ENCODE assay signal across 12 cellular contexts in the genomic region with DNA sequence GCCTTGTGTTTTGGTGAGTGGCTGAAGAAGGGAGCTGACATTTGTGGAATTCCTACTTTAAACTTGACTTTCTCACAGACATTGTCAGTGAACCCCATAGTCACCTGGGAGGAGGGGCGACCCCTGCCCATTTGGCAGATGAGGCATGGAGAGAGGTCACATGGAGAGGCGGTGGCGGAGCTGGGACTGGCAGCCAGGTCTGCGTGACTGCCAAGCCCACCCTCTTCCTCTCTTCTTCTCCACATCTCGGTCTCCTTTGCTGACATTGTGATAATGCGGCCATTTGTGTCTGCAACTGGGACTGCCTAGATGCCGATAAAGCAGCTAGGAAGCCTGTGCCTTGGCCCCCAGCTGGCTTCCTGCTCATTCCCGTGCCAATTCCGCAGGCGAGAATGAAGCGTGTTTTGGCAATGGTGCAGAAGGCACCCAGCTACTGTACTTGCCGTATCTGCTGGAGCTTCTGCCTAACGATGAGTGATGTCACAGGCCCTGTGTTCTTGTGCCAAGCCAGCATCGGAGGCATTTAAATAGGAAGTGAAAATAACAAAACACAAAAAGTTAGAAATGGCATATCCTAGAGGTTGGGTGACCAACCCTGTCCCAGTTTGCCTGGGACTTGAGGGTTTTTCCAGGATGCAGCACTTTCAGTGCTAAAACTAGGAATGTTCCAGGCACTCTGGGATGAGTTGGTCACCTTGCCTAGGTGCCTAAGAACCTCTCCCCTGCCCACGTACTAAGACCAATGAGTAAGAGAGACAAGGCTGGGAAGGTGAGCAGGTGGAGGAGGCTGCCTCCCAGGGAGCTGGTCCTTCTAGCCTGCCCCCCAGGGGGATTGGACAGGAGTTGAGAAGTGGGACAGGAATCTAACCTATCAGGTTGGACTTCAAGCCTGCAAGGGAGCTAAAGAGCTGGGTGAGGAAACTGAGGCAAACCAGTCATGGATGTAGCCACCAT. TPM values are rescaled to one million over a fixed set of nuclear protein-coding genes. Genes with fewer than 3 reads are reported as not detected.
A peak's percentile ranks its signal among the peaks of the same experiment; 100 is the strongest.
DNase-seq lines count a peak whose midpoint lies in the region; ATAC-seq, FAIRE-seq and TF ChIP-seq lines count a peak whose summit lies in the region.
"Had no signal": no experiment of that assay in that cellular context is flagged by ENCODE, and none has a peak within 500 bp of the region (broad histone marks: within the 10 kb centered on the region; RNA-seq: fewer than 3 reads in every experiment).

No MANE protein-coding gene starts in this region.

- no peaks in the 10 kb centered on the region for H3K9me3 Mint-ChIP-seq in activated CD8-positive, alpha-beta T cell treated with anti-CD3 and anti-CD28 coated beads, Interleukin-2, amount 10 ng/mL, durations not matched to agents 7 days and 5 days (ENCODE audit: insufficient read depth)
- H3K9me3 Mint-ChIP-seq in activated naive CD8-positive, alpha-beta T cell treated with anti-CD3 and anti-CD28 coated beads, Interleukin-2, amount 50 U/mL, for 24 hours: no peaks in the 10 kb centered on the region

- CTCF ChIA-PET in activated CD8-positive, alpha-beta T cell treated with anti-CD3 and anti-CD28 coated beads, Interleukin-2, amount 10 ng/mL, durations not matched to agents 7 days and 5 days (lab: Charles Lee): interaction anchor here (1.1 to 1.5 kb wide), 3 partner anchors 26 to 52 kb away, joined by 4 to 5 read pairs (median 4); no protein-coding TSS in a partner anchor

- no peak for DNase-seq in GM12892 (ENCODE audit: insufficient read length)
- DNase-seq in MV-4-11 (lab: John Stamatoyannopoulos, UW): peak; percentile 80
- peak; percentile 68 to 79 for DNase-seq in dermis microvascular lymphatic vessel endothelial cell (ENCODE audit: low read depth in 2 of 2)
- DNase-seq in pons (ENCODE audit: low spot score): peak; percentile 75
- DNase-seq in NCI-H2196 (lab: John Stamatoyannopoulos, UW; ENCODE audit: unreplicated experiment): no peak
- no peak for DNase-seq in activated CD8-positive, alpha-beta T cell treated with anti-CD3 and anti-CD28 coated beads, Interleukin-2, amount 10 ng/mL, durations not matched to agents 7 days and 5 days
- DNase-seq in activated naive CD8-positive, alpha-beta T cell treated with anti-CD3 and anti-CD28 coated beads, Interleukin-2, amount 50 U/mL, for 24 hours: no peak
- DNase-seq: activated effector memory CD4-positive, alpha-beta T cell treated with Interleukin-2 at 50 U/mL for 16 hours; KBM-7 had no signal

- POLR2A ChIA-PET in activated CD8-positive, alpha-beta T cell treated with anti-CD3 and anti-CD28 coated beads, Interleukin-2, amount 10 ng/mL, durations not matched to agents 7 days and 5 days (lab: Charles Lee): interaction anchor here (0.5 kb wide), 1 partner anchor 38 kb away, joined by 3 read pairs; no protein-coding TSS in a partner anchor

- H3K27ac Mint-ChIP-seq in activated CD8-positive, alpha-beta T cell treated with anti-CD3 and anti-CD28 coated beads, Interleukin-2, amount 10 ng/mL, durations not matched to agents 7 days and 5 days: no peak overlapping the region
- no peak overlapping the region for H3K27ac Mint-ChIP-seq in activated naive CD8-positive, alpha-beta T cell treated with anti-CD3 and anti-CD28 coated beads, Interleukin-2, amount 50 U/mL, for 24 hours

- H3K4me3 Mint-ChIP-seq in activated CD8-positive, alpha-beta T cell treated with anti-CD3 and anti-CD28 coated beads, Interleukin-2, amount 10 ng/mL, durations not matched to agents 7 days and 5 days: no peak overlapping the region
- no peak overlapping the region for H3K4me3 Mint-ChIP-seq in activated naive CD8-positive, alpha-beta T cell treated with anti-CD3 and anti-CD28 coated beads, Interleukin-2, amount 50 U/mL, for 24 hours

- no peaks in the 10 kb centered on the region for H3K36me3 Mint-ChIP-seq in activated CD8-positive, alpha-beta T cell treated with anti-CD3 and anti-CD28 coated beads, Interleukin-2, amount 10 ng/mL, durations not matched to agents 7 days and 5 days (ENCODE audit: low read depth)
- no peaks in the 10 kb centered on the region for H3K36me3 Mint-ChIP-seq in activated naive CD8-positive, alpha-beta T cell treated with anti-CD3 and anti-CD28 coated beads, Interleukin-2, amount 50 U/mL, for 24 hours (ENCODE audit: low read depth)

- no peak for TF ChIP-seq POLR2A in GM12892 (IDR thresholded peaks at IDR 0.05; ENCODE audit: low read depth, low read length)

- FAIRE-seq in GM12892 (lab: Jason Lieb, UNC): peak; percentile 82

- peaks cover 9% of the 10 kb centered on the region for H3K27me3 Mint-ChIP-seq in activated CD8-positive, alpha-beta T cell treated with anti-CD3 and anti-CD28 coated beads, Interleukin-2, amount 10 ng/mL, durations not matched to agents 7 days and 5 days (ENCODE audit: low read depth)
- peaks cover 5% of the 10 kb centered on the region for H3K27me3 Mint-ChIP-seq in activated naive CD8-positive, alpha-beta T cell treated with anti-CD3 and anti-CD28 coated beads, Interleukin-2, amount 50 U/mL, for 24 hours

- no peaks in the 10 kb centered on the region for H3K4me1 Mint-ChIP-seq in activated CD8-positive, alpha-beta T cell treated with anti-CD3 and anti-CD28 coated beads, Interleukin-2, amount 10 ng/mL, durations not matched to agents 7 days and 5 days (ENCODE audit: low read depth)
- peaks cover 8% of the 10 kb centered on the region for H3K4me1 Mint-ChIP-seq in activated naive CD8-positive, alpha-beta T cell treated with anti-CD3 and anti-CD28 coated beads, Interleukin-2, amount 50 U/mL, for 24 hours

- ATAC-seq in activated CD8-positive, alpha-beta T cell treated with anti-CD3 and anti-CD28 coated beads, Interleukin-2, amount 10 ng/mL, durations not matched to agents 7 days and 5 days: no peak
- no peak for ATAC-seq in GM21717 (IDR thresholded peaks at IDR 0.05; ENCODE audit: unreplicated experiment)
- ATAC-seq in activated naive CD8-positive, alpha-beta T cell treated with anti-CD3 and anti-CD28 coated beads, Interleukin-2, amount 50 U/mL, for 24 hours: no peak

RNA-seq across cellular contexts. Expression of gene OLFML2A, which starts 23.6 kb away (rescaled TPM):
- 1.6 TPM for polyA plus RNA-seq in GM12892 (2012; ENCODE audit: missing spikeins)
- 1.9 and 2.3 TPM in 2 replicates for total RNA-seq in dermis microvascular lymphatic vessel endothelial cell
- total RNA-seq in activated CD8-positive, alpha-beta T cell treated with anti-CD3 and anti-CD28 coated beads, Interleukin-2, amount 10 ng/mL, durations not matched to agents 7 days and 5 days: not detected

RNA-seq across cellular contexts. Expression of gene NR6A1, which starts 29.5 kb away (rescaled TPM):
- polyA plus RNA-seq in GM12892 (2012; ENCODE audit: missing spikeins): 4.1 TPM
- total RNA-seq in dermis microvascular lymphatic vessel endothelial cell: 0.77 and 1.4 TPM in 2 replicates
- under 1 TPM; 0.18 to 0.26 TPM for total RNA-seq in activated CD8-positive, alpha-beta T cell treated with anti-CD3 and anti-CD28 coated beads, Interleukin-2, amount 10 ng/mL, durations not matched to agents 7 days and 5 days

RNA-seq across cellular contexts. Expression of gene WDR38, which starts 52.7 kb away (rescaled TPM):
- polyA plus RNA-seq in GM12892 (2012; ENCODE audit: missing spikeins): 0.34 TPM
- total RNA-seq in dermis microvascular lymphatic vessel endothelial cell: not detected in 2 replicates
- total RNA-seq in activated CD8-positive, alpha-beta T cell treated with anti-CD3 and anti-CD28 coated beads, Interleukin-2, amount 10 ng/mL, durations not matched to agents 7 days and 5 days: not detected
- total RNA-seq: fibroblast of villous mesenchyme, H7 had no signal

Comparison
In these comparisons a context has a peak if more than half of its experiments do, and no peak if none do; other contexts are left out.
1. DNase-seq: peak in MV-4-11 (single experiment), dermis microvascular lymphatic vessel endothelial cell (2 of 2) and pons (single experiment); none in GM12892 (single experiment), NCI-H2196 (single experiment), activated CD8-positive, alpha-beta T cell treated with anti-CD3 and anti-CD28 coated beads, Interleukin-2, amount 10 ng/mL, durations not matched to agents 7 days and 5 days (single experiment) and activated naive CD8-positive, alpha-beta T cell treated with anti-CD3 and anti-CD28 coated beads, Interleukin-2, amount 50 U/mL, for 24 hours (single experiment).